In genomic region chr11:9565822-9566560, GRCh38 we compare ENCODE assay signal across 8 cellular contexts. TPM values are rescaled to one million over a fixed set of nuclear protein-coding genes. Genes with fewer than 3 reads are reported as not detected.
DNase-seq lines count a peak whose midpoint lies in the region; ATAC-seq and TF ChIP-seq lines count a peak whose summit lies in the region.

No MANE protein-coding gene starts in this region.

- H3K27ac ChIP-seq in Peyer's patch (peak overlapping the region; percentile 15 to 92 (median 56)), heart right ventricle (peak overlapping the region; percentile 77 to 94 (median 86)), gastrocnemius medialis (peak overlapping the region; percentile 65 to 78 (median 68))

- in situ Hi-C loops in gastrocnemius medialis (cut with MboI; ENCODE audit: low sequenced_read_pairs in 4 of 4): no loop called here

- no peaks in the 10 kb centered on the region for H3K9me3 ChIP-seq in Peyer's patch
- H3K9me3 ChIP-seq in heart right ventricle: peaks cover 0 to 12% (median 3%) of the 10 kb centered on the region in 11 donors
- no peaks in the 10 kb centered on the region for H3K9me3 ChIP-seq in gastrocnemius medialis

- peak overlapping the region; percentile 80 to 96 for H3K27ac Mint-ChIP-seq in activated naive CD4-positive, alpha-beta T cell treated with anti-CD3 and anti-CD28 coated beads, Interleukin-2, amount 50 U/mL, for 72 hours

- TF ChIP-seq POLR2A in Peyer's patch (IDR thresholded peaks at IDR 0.05): peak in 1 of 2 donors; percentile 24
- peak; percentile 27 to 55 for TF ChIP-seq POLR2A in gastrocnemius medialis (IDR thresholded peaks at IDR 0.05)

- H3K9me3 Mint-ChIP-seq in activated naive CD4-positive, alpha-beta T cell treated with anti-CD3 and anti-CD28 coated beads, Interleukin-2, amount 50 U/mL, for 72 hours: peaks cover 0 to 16% of the 10 kb centered on the region in 2 donors

- intact Hi-C loops in heart right ventricle (cut with DNase I): loop anchor here in 2 of 10 donors (5.0 kb wide), 2 partner anchors 46 to 104 kb away; partner anchors contain the start of gene ZNF143 (in 1 of the 2)
- intact Hi-C loops in gastrocnemius medialis (cut with DNase I; ENCODE audit: low total_unique reads): no loop called here

- DNase-seq in DMS 273 treated with DMSO at 0.1 percent for 48 hours (lab: John Stamatoyannopoulos, UW) (peak; percentile 50), HPDE6-E6E7 (ENCODE audit: extremely low spot score) (peak; percentile 84), Peyer's patch (peak in 1 of 3 donors; percentile 75), heart right ventricle (peak in 1 of 2 donors; percentile 57), gastrocnemius medialis (peak in 1 of 2 donors; percentile 49), NCI-H2171 treated with DMSO at 0.1 percent for 48 hours (lab: John Stamatoyannopoulos, UW) (no peak)
- DNase-seq in activated naive CD4-positive, alpha-beta T cell treated with anti-CD3 and anti-CD28 coated beads, Interleukin-2, amount 50 U/mL, for 72 hours (ENCODE audit: low spot score in 2 of 2): peak; percentile 68

- H3K4me3 ChIP-seq in Peyer's patch: no peak overlapping the region
- no peak overlapping the region for H3K4me3 ChIP-seq in heart right ventricle
- H3K4me3 ChIP-seq in gastrocnemius medialis: no peak overlapping the region

- peak in 1 of 6 experiments; percentile 2 for TF ChIP-seq CTCF in Peyer's patch (IDR thresholded peaks at IDR 0.05)
- no peak for TF ChIP-seq CTCF in heart right ventricle (IDR thresholded peaks at IDR 0.05)
- no peak for TF ChIP-seq CTCF in gastrocnemius medialis (IDR thresholded peaks at IDR 0.05 in 4 of 5, conservative IDR thresholded peaks at IDR 0.05 in 1 of 5)

- H3K27me3 ChIP-seq in Peyer's patch: no peaks in the 10 kb centered on the region
- H3K27me3 ChIP-seq in heart right ventricle: no peaks in the 10 kb centered on the region
- H3K27me3 ChIP-seq in gastrocnemius medialis: no peaks in the 10 kb centered on the region

- H3K36me3 ChIP-seq in Peyer's patch: no peaks in the 10 kb centered on the region
- H3K36me3 ChIP-seq in heart right ventricle: no peaks in the 10 kb centered on the region
- H3K36me3 ChIP-seq in gastrocnemius medialis: no peaks in the 10 kb centered on the region

- 12 to 13% methylated on average over 7 of the region's 7 CpGs for WGBS in heart right ventricle, 2 donors

- H3K36me3 Mint-ChIP-seq in activated naive CD4-positive, alpha-beta T cell treated with anti-CD3 and anti-CD28 coated beads, Interleukin-2, amount 50 U/mL, for 72 hours: peaks cover 16 to 18% of the 10 kb centered on the region in 2 donors

- H3K4me1 ChIP-seq in Peyer's patch (peaks cover 4 to 33% (median 11%) of the 10 kb centered on the region in 4 donors), heart right ventricle (peaks cover 9 to 49% (median 39%) of the 10 kb centered on the region in 9 donors), gastrocnemius medialis (peaks cover 10% of the 10 kb centered on the region in 2 donors)

- ATAC-seq in GM21515 (IDR thresholded peaks at IDR 0.05; ENCODE audit: unreplicated experiment): peak; percentile 87
- peak; percentile 97 to 98 for ATAC-seq in activated naive CD4-positive, alpha-beta T cell treated with anti-CD3 and anti-CD28 coated beads, Interleukin-2, amount 50 U/mL, for 72 hours
- ATAC-seq in heart right ventricle: peak; percentile 48 to 93 (median 78)
- peak; percentile 85 to 91 for ATAC-seq in gastrocnemius medialis

RNA-seq across cellular contexts. Expression of gene WEE1, which starts 7.5 kb away (rescaled TPM):
- total RNA-seq in Peyer's patch (10 to 100 TPM; 14.4 to 40.4 (median 26.2) TPM), heart right ventricle (100 to 1,000 TPM in 2 of 10 donors, 10 to 100 TPM in 8; 22.9 to 114 (median 59.0) TPM), gastrocnemius medialis (10 to 100 TPM in 2 of 4 donors, 1 to 10 TPM in 2; 6.8 to 16.2 (median 10.6) TPM)
- 10 to 100 TPM; 39.8 to 52.3 TPM for total RNA-seq in activated naive CD4-positive, alpha-beta T cell treated with anti-CD3 and anti-CD28 coated beads, Interleukin-2, amount 50 U/mL, for 72 hours
- 10 to 100 TPM; 12.7 to 17.0 TPM for polyA plus RNA-seq in heart right ventricle
